ENCODE assay signal across 8 cellular contexts in the genomic region with DNA sequence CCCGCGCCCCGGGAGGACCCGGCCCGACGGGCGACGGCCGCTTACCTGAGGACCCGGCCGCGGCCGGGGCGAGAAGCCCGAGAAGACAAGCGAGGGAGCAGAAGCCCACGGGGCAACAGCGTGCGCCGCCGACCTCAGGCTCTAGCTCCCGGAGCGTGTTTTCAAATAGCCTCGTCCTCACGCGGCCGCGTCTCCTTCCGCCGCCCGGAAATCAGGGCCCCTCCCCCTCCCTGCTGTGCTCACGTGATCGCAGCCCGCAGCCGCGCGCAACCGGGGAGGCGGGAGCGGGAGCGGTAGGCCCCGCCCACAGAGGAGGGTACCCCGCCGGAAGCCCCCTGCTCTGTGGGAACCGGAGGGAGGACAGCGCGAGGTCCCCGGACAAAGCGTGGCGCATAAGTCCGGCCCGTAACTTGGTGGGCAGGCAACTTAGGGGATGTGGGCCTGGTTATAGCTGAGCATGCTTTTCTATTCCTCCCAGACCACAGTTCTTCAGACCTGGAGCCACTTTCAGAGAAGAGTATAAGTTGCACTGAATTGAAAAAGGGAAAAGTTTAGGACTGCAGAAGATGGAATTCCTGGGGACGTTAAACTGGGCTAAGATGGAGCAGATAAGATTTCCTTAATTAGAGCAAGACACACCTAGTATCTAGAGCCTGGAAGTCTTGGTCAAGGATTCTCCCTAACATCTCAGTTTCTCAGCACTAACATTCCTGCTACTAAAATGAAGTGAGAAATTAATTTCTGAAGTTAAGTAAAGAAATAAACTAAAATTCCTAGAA. TPM values are rescaled to one million over a fixed set of nuclear protein-coding genes. Genes with fewer than 3 reads are reported as not detected.
A peak's percentile ranks its signal among the peaks of the same experiment; 100 is the strongest.
DNase-seq lines count a peak whose midpoint lies in the region; ATAC-seq and TF ChIP-seq lines count a peak whose summit lies in the region.

A gene (minus strand): TSS at position 216 of the 779 bp plus-strand sequence. CDS start 3,579 bp downstream, outside the sequence.

- peak within 1 kb of the TSS; percentile 90 for H3K4me3 Mint-ChIP-seq in activated B cell treated with CpG ODN at 0.5 μM for 24 hours

- intact Hi-C loops in activated B cell treated with CpG ODN at 0.5 μM for 24 hours (cut with micrococcal nuclease) (loop anchor here (1.0 to 2.0 kb wide), 5 partner anchors 58 to 532 kb away; a partner anchor contains a TSS), spleen (cut with DNase I; ENCODE audit: low total_unique reads) (no loop called here)

- no peaks in the 10 kb centered on the region for H3K9me3 Mint-ChIP-seq in activated B cell treated with CpG ODN at 0.5 μM for 24 hours

- TF ChIP-seq POLR2A in spleen (IDR thresholded peaks at IDR 0.05), result peak in 1 of 3 donors; percentile 17

- ATAC-seq in GM18907 (IDR thresholded peaks at IDR 0.05; ENCODE audit: unreplicated experiment), result peak; percentile 89
- peak; percentile 81 for ATAC-seq in HG03159 (IDR thresholded peaks at IDR 0.05; ENCODE audit: unreplicated experiment)
- peak; percentile 93 for ATAC-seq in activated B cell treated with CpG ODN at 0.5 μM for 24 hours (ENCODE audit: low read depth)

- CTCF ChIA-PET in AG04450 (lab: Charles Lee) (interaction anchor here (0.7 to 1.8 kb wide), 3 partner anchors 28 to 457 kb away, joined by 4 to 7 read pairs (median 7); no protein-coding TSS in a partner anchor), activated B cell treated with CpG ODN at 0.5 μM for 24 hours (lab: Charles Lee) (interaction anchor here (0.5 to 1.2 kb wide), 2 partner anchors 28 to 71 kb away, joined by 3 to 4 read pairs; no protein-coding TSS in a partner anchor)

- peaks cover 67% of the 10 kb centered on the region for H3K4me1 Mint-ChIP-seq in activated B cell treated with CpG ODN at 0.5 μM for 24 hours

- H3K27ac ChIP-seq in AG04450 (ENCODE audit: low read depth, low read length) (peak within 1 kb of the TSS; percentile 50), spleen (peak within 1 kb of the TSS; percentile 67 to 92 (median 88))

- WGBS in spleen, 5 donors, result 0 to 1% (median 0%) methylated on average over 23 to 53 of the region's 53 CpGs

- peak within 1 kb of the TSS; percentile 87 for H3K27ac Mint-ChIP-seq in activated B cell treated with CpG ODN at 0.5 μM for 24 hours

- H3K4me3 ChIP-seq in AG04450 (ENCODE audit: low read depth, low read length) (peak within 1 kb of the TSS; percentile 88), spleen (peak within 1 kb of the TSS; percentile 77 to 96 (median 90))

- peaks cover 8% of the 10 kb centered on the region for H3K36me3 Mint-ChIP-seq in activated B cell treated with CpG ODN at 0.5 μM for 24 hours (ENCODE audit: low read depth)

- no peak for TF ChIP-seq CTCF in AG04450 (IDR thresholded peaks at IDR 0.05; ENCODE audit: low read depth, low read length)
- TF ChIP-seq CTCF in activated B cell treated with CpG ODN at 0.5 μM for 24 hours (IDR thresholded peaks at IDR 0.05), result no peak
- peak in 1 of 11 experiments; percentile 8 for TF ChIP-seq CTCF in spleen (IDR thresholded peaks at IDR 0.05 in 8 of 11, conservative IDR thresholded peaks at IDR 0.05 in 3 of 11)

- POLR2A ChIA-PET in AG04450 (lab: Yijun Ruan, JAX) (interaction anchor here (0.6 to 1.5 kb wide), 4 partner anchors 59 to 96 kb away, joined by 3 to 5 read pairs (median 4); no protein-coding TSS in a partner anchor), activated B cell treated with CpG ODN at 0.5 μM for 24 hours (lab: Charles Lee) (interaction anchor here (0.5 to 1.6 kb wide), 8 partner anchors 10 to 1318 kb away, joined by 3 to 13 read pairs (median 4); a partner anchor contains a TSS)

- peaks cover 21 to 65% (median 40%) of the 10 kb centered on the region in 6 donors for H3K4me1 ChIP-seq in spleen

- H3K36me3 ChIP-seq in spleen, result peaks cover 0 to 3% (median 0%) of the 10 kb centered on the region in 6 donors

- H3K9me3 ChIP-seq in AG04450 (ENCODE audit: control insufficient read depth, insufficient read depth, low read length) (no peaks in the 10 kb centered on the region; the same call in 1 of the 2 replicates), spleen (peaks cover 0 to under 1% (median 0%) of the 10 kb centered on the region in 8 donors)

- DNase-seq in AG04450 (ENCODE audit: low read depth, low spot score) (peak; percentile 53), NCI-H226 (peak; percentile 63), activated B cell treated with CpG ODN at 0.5 μM for 24 hours (peak; percentile 89), inferior parietal cortex (ENCODE audit: extremely low spot score) (peak; percentile 86), spleen (peak; percentile 97)
- DNase-seq in central memory CD4-positive, alpha-beta T cell, result peak; percentile 82

- no peaks in the 10 kb centered on the region for H3K27me3 Mint-ChIP-seq in activated B cell treated with CpG ODN at 0.5 μM for 24 hours

- H3K27me3 ChIP-seq in AG04450 (ENCODE audit: control insufficient read depth, insufficient read depth, low read length), result no peaks in the 10 kb centered on the region
- H3K27me3 ChIP-seq in spleen (replicated peaks in 1 of 7), result no peaks in the 10 kb centered on the region

RNA-seq across cellular contexts. Expression of the gene that starts here (rescaled TPM):
- polyA plus RNA-seq in AG04450 (2011; rRNA removed), result 25.1 and 31.5 TPM in 2 replicates
- polyA minus RNA-seq in AG04450 (2011; rRNA and poly(A)+ RNA removed), result 16.5 and 27.1 TPM in 2 replicates
- total RNA-seq in activated B cell treated with CpG ODN at 0.5 μM for 24 hours, result 26.5 and 28.7 TPM in 2 replicates
- total RNA-seq in spleen, result 10 to 100 TPM; 15.9 to 26.0 (median 18.6) TPM
- 10 to 100 TPM in 2 of 3 donors, 1 to 10 TPM in 1; 8.6 to 10.8 (median 10.1) TPM for polyA plus RNA-seq in spleen

Comparison
In these comparisons a context has a peak if more than half of its experiments do, and no peak if none do; other contexts are left out.
1. Peak in every context shown above with its lines: DNase-seq, ATAC-seq, H3K4me3 ChIP-seq and H3K27ac ChIP-seq.